1 cellular context compared by ENCODE assay signal in genomic region chr17:80780381-80781187, GRCh38.
TF ChIP-seq lines count a peak whose summit lies in the region.

No MANE protein-coding gene starts in this region.

TF ChIP-seq in HepG2, 621 proteins besides CTCF, POLR2A, EP300 and RAD21 (continued from another document):
- TF ChIP-seq POGZ (CRISPR knock-in tag; IDR thresholded peaks at IDR 0.05) (no peak), MTF2 (CRISPR knock-in tag; IDR thresholded peaks at IDR 0.05; ENCODE audit: borderline replicate concordance) (no peak)
